ENCODE assay signal across 23 cellular contexts in the genomic region with DNA sequence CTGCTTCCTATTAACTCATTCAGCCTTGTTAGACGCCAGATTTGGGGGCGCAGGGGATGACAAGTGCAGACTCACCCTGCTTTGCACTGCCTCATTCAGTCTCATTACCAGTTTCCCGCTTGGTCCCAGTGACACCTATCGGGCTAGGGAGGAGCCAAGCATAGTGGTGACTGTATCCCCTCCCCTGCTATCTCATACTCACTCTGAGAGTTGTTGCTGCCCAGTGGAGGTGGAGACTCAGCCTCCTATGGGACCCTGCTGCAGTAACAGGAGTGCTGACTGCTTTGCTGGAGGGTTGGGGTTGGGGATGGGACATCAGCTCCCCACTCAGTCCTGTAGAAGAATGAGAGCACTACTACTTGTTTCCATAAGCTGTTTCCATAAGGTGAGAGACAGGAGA.
"Had no signal": no experiment of that assay in that cellular context is flagged by ENCODE, and none has a peak within 500 bp of the region (broad histone marks: within the 10 kb centered on the region; RNA-seq: fewer than 3 reads in every experiment).

No MANE protein-coding gene starts in this region.

- FAIRE-seq: astrocyte, TTC549 had no signal

- H3K27me3 ChIP-seq: Peyer's patch had no signal

- H3K27ac ChIP-seq: Peyer's patch, RWPE1 had no signal

- H3K36me3 ChIP-seq: Peyer's patch had no signal

- H3K4me3 ChIP-seq: Peyer's patch had no signal

- H3K9me3 ChIP-seq: Peyer's patch had no signal

- ATAC-seq: activated CD4-positive, alpha-beta T cell treated with anti-CD3 and anti-CD28 coated beads for 36 hours; activated T-helper 17 cell treated with anti-CD3 and anti-CD28 coated beads, Interleukin-2, amount 50 U/mL, for 72 hours had no signal

- H3K4me1 ChIP-seq: Peyer's patch had no signal

- DNase-seq: activated CD4-positive, alpha-beta memory T cell treated with anti-CD3 and anti-CD28 coated beads, Interleukin-2, amount 10 ng/mL, durations not matched to agents 7 days and 5 days; activated CD4-positive, alpha-beta T cell treated with anti-CD3 and anti-CD28 coated beads for 36 hours; activated CD4-positive, alpha-beta T cell treated with anti-CD3 and anti-CD28 coated beads, Interleukin-2, amount 50 U/mL, for 1 hour; activated CD4-positive, CD25-positive, alpha-beta regulatory T cell; activated gamma-delta T cell; activated naive CD4-positive, alpha-beta T cell treated with anti-CD3 and anti-CD28 coated beads for 36 hours; activated T-cell treated with anti-CD3 and anti-CD28 coated beads for 4 hours; activated T-cell treated with anti-CD3 and anti-CD28 coated beads, Interleukin-2, amount 50 U/mL, for 48 hours; amygdala; MM.1S; NCI-H1105; NCI-H1436 treated with DMSO at 0.1 percent for 48 hours; NCI-H187; NCI-H2081; NCI-H446; Peyer's patch; SHP77 treated with DMSO at 0.1 percent for 48 hours; T-helper 2 cell; T1000 had no signal
